ENCODE assay signal across 1 cellular context in the genomic region with DNA sequence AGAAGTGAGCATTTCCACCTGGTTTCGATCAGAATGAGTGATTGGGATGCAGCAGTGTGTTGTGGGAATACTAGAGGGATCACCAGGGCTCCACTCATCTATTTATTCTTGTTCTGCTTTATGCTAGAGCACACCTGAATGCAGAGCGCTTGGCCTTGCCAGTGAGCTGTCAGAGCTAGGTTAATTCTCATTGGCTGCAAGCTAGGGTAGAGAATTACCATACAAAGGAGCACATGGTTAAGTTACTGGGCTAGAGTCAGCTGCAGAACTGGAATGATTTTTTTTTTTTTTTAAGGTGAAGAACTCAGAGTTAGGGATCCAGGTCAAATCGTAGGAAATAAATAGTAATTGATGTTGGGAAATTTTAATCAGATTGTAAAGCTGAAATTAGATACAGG.
TF ChIP-seq lines count a peak whose summit lies in the region.

No MANE protein-coding gene starts in this region.

TF ChIP-seq in GM23338, 12 proteins besides CTCF, POLR2A, EP300 and RAD21 (continued from another document):
- TF ChIP-seq, protein P1, sequence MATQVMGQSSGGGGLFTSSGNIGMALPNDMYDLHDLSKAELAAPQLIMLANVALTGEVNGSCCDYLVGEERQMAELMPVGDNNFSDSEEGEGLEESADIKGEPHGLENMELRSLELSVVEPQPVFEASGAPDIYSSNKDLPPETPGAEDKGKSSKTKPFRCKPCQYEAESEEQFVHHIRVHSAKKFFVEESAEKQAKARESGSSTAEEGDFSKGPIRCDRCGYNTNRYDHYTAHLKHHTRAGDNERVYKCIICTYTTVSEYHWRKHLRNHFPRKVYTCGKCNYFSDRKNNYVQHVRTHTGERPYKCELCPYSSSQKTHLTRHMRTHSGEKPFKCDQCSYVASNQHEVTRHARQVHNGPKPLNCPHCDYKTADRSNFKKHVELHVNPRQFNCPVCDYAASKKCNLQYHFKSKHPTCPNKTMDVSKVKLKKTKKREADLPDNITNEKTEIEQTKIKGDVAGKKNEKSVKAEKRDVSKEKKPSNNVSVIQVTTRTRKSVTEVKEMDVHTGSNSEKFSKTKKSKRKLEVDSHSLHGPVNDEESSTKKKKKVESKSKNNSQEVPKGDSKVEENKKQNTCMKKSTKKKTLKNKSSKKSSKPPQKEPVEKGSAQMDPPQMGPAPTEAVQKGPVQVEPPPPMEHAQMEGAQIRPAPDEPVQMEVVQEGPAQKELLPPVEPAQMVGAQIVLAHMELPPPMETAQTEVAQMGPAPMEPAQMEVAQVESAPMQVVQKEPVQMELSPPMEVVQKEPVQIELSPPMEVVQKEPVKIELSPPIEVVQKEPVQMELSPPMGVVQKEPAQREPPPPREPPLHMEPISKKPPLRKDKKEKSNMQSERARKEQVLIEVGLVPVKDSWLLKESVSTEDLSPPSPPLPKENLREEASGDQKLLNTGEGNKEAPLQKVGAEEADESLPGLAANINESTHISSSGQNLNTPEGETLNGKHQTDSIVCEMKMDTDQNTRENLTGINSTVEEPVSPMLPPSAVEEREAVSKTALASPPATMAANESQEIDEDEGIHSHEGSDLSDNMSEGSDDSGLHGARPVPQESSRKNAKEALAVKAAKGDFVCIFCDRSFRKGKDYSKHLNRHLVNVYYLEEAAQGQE (IDR thresholded peaks at IDR 0.05; ENCODE audit: unreplicated experiment), result no peak
